ENCODE assay signal across 22 cellular contexts in genomic region chr2:178865121-178865520, GRCh38. TPM values are rescaled to one million over a fixed set of nuclear protein-coding genes. Genes with fewer than 3 reads are reported as not detected.
DNase-seq lines count a peak whose midpoint lies in the region; ATAC-seq and TF ChIP-seq lines count a peak whose summit lies in the region.
"Had no signal": no experiment of that assay in that cellular context is flagged by ENCODE, and none has a peak within 500 bp of the region (broad histone marks: within the 10 kb centered on the region; RNA-seq: fewer than 3 reads in every experiment).

No MANE protein-coding gene starts in this region.

- H3K9ac ChIP-seq in GM23248: no peak overlapping the region
- H3K9ac ChIP-seq: BLaER1 had no signal

- ATAC-seq in SK-N-SH treated with all-trans-retinoic acid at 6 μM for 48 hours: peak; percentile 62
- ATAC-seq in heart left ventricle: peak; percentile 80 to 82 (median 80)
- peak; percentile 65 to 76 for ATAC-seq in gastrocnemius medialis
- ATAC-seq in GM18870 (IDR thresholded peaks at IDR 0.05; ENCODE audit: unreplicated experiment): no peak
- ATAC-seq: activated CD8-positive, alpha-beta memory T cell treated with anti-CD3 and anti-CD28 coated beads, Interleukin-2, amount 10 ng/mL, durations not matched to agents 7 days and 5 days; gastroesophageal sphincter had no signal

- H3K4me1 ChIP-seq in GM23248 (ENCODE audit: insufficient read depth) (peaks cover 32% of the 10 kb centered on the region), heart left ventricle (peaks cover 4 to 69% (median 39%) of the 10 kb centered on the region in 12 donors), gastrocnemius medialis (peaks cover 61 to 76% of the 10 kb centered on the region in 2 donors)
- H3K4me1 ChIP-seq: BLaER1, Peyer's patch had no signal

- no peak for TF ChIP-seq CTCF in heart left ventricle (IDR thresholded peaks at IDR 0.05)
- TF ChIP-seq CTCF in gastrocnemius medialis (IDR thresholded peaks at IDR 0.05 in 4 of 5, conservative IDR thresholded peaks at IDR 0.05 in 1 of 5): no peak

- intact Hi-C loops in heart left ventricle (cut with DNase I) (loop anchor here in 2 of 10 donors (2.0 to 10.0 kb wide), 2 partner anchors 58 to 60 kb away; partner anchors contain the start of gene TTN (in 2 of the 2)), gastrocnemius medialis (cut with DNase I; ENCODE audit: low total_unique reads) (no loop called here)

- DNase-seq in GM23248: peak; percentile 71
- DNase-seq in heart left ventricle: peak in 4 of 5 donors; percentile 60 to 75 (median 66)
- peak; percentile 70 to 85 for DNase-seq in gastrocnemius medialis
- no peak for DNase-seq in HK-2 (ENCODE audit: unreplicated experiment)
- no peak for DNase-seq in SW 1271 (lab: John Stamatoyannopoulos, UW)
- DNase-seq in 8988T: no peak
- DNase-seq: activated CD4-positive, CD25-positive, alpha-beta regulatory T cell; activated CD8-positive, alpha-beta memory T cell treated with anti-CD3 and anti-CD28 coated beads, Interleukin-2, amount 10 ng/mL, durations not matched to agents 7 days and 5 days; brain microvascular endothelial cell; DMS79; effector CD4-positive, alpha-beta T cell; immature natural killer cell; KBM-7; NCI-H1436; NCI-H510A; Peyer's patch; spleen; stimulated activated naive CD4-positive, alpha-beta T cell treated with Interleukin-2 at 50 U/mL for 16 hours had no signal

- peak overlapping the region; percentile 16 for H3K4me2 ChIP-seq in GM23248 (ENCODE audit: unreplicated experiment)
- H3K4me2 ChIP-seq: BLaER1 had no signal

- H3K36me3 ChIP-seq in GM23248 (ENCODE audit: low read depth): no peaks in the 10 kb centered on the region
- no peaks in the 10 kb centered on the region for H3K36me3 ChIP-seq in heart left ventricle
- H3K36me3 ChIP-seq in gastrocnemius medialis: no peaks in the 10 kb centered on the region
- H3K36me3 ChIP-seq: BLaER1, brain microvascular endothelial cell, gastroesophageal sphincter, Peyer's patch had no signal

- in situ Hi-C loops in GM23248 (cut with MboI): no loop called here
- in situ Hi-C loops in gastrocnemius medialis (cut with MboI; ENCODE audit: low sequenced_read_pairs in 4 of 4): no loop called here

- no peaks in the 10 kb centered on the region for H3K79me2 ChIP-seq in GM23248 (ENCODE audit: insufficient read depth)

- H3K9me3 ChIP-seq in GM23248 (ENCODE audit: low read depth) (no peaks in the 10 kb centered on the region), heart left ventricle (no peaks in the 10 kb centered on the region), gastrocnemius medialis (no peaks in the 10 kb centered on the region)
- H3K9me3 ChIP-seq: BLaER1, gastroesophageal sphincter, Peyer's patch, spleen had no signal

- H2AFZ ChIP-seq in GM23248: no peak overlapping the region

- no peaks in the 10 kb centered on the region for H4K20me1 ChIP-seq in GM23248 (ENCODE audit: insufficient read depth)
- H4K20me1 ChIP-seq: BLaER1 had no signal

- H3K27ac ChIP-seq in GM23248 (peak overlapping the region; percentile 22; the same call in 1 of the 2 replicates), heart left ventricle (peak overlapping the region; percentile 73 to 96 (median 92)), gastrocnemius medialis (peak overlapping the region; percentile 96 to 99 (median 98))
- H3K27ac ChIP-seq: BLaER1, brain microvascular endothelial cell had no signal

- H3K9me2 ChIP-seq in GM23248 (ENCODE audit: insufficient read depth): no peaks in the 10 kb centered on the region

- peaks cover 28% of the 10 kb centered on the region for H3F3A ChIP-seq in GM23248 (ENCODE audit: insufficient read depth)

- H3K4me3 ChIP-seq in GM23248: no peak overlapping the region
- no peak overlapping the region for H3K4me3 ChIP-seq in heart left ventricle
- H3K4me3 ChIP-seq in gastrocnemius medialis: peak overlapping the region in 3 of 4 donors; percentile 22 to 58 (median 46)
- H3K4me3 ChIP-seq: BLaER1, gastroesophageal sphincter, Peyer's patch, spleen had no signal

- WGBS in GM23248 (ENCODE audit: low coverage in 1 of 2, low lambda C conversion rate in 2 of 2, missing lambda C conversion rate in 2 of 2), 2 experiments: 0 to 2% methylated on average over 2 of the region's 2 CpGs
- 22 to 50% (median 42%) methylated on average over 2 of the region's 2 CpGs for WGBS in heart left ventricle, 4 donors

- no peaks in the 10 kb centered on the region for H3K27me3 ChIP-seq in GM23248 (replicated peaks; ENCODE audit: insufficient read depth)
- no peaks in the 10 kb centered on the region for H3K27me3 ChIP-seq in heart left ventricle
- no peaks in the 10 kb centered on the region for H3K27me3 ChIP-seq in gastrocnemius medialis
- H3K27me3 ChIP-seq: BLaER1, brain microvascular endothelial cell, gastroesophageal sphincter, Peyer's patch, spleen had no signal

- TF ChIP-seq POLR2A in heart left ventricle (IDR thresholded peaks at IDR 0.05): no peak
- TF ChIP-seq POLR2A in gastrocnemius medialis (IDR thresholded peaks at IDR 0.05): no peak

TF ChIP-seq in SK-N-SH treated with all-trans-retinoic acid at 6 μM for 48 hours, 23 proteins besides CTCF, POLR2A, EP300 and RAD21:
- TF ChIP-seq CSDC2 (CRISPR knock-in tag; IDR thresholded peaks at IDR 0.05) (no peak), TCF4 (CRISPR knock-in tag; IDR thresholded peaks at IDR 0.05; ENCODE audit: borderline replicate concordance) (no peak), ZNF70 (CRISPR knock-in tag; IDR thresholded peaks at IDR 0.05) (no peak), GLIS3 (CRISPR knock-in tag; IDR thresholded peaks at IDR 0.05) (no peak), ZFP3 (CRISPR knock-in tag; IDR thresholded peaks at IDR 0.05) (no peak), ZFP30 (CRISPR knock-in tag; IDR thresholded peaks at IDR 0.05) (no peak), ARNTL (CRISPR knock-in tag; IDR thresholded peaks at IDR 0.05; ENCODE audit: borderline replicate concordance, low read depth) (no peak), ZC3H10 (CRISPR knock-in tag; IDR thresholded peaks at IDR 0.05) (no peak), PATZ1 (CRISPR knock-in tag; IDR thresholded peaks at IDR 0.05; ENCODE audit: borderline replicate concordance) (no peak), RARB (CRISPR knock-in tag; IDR thresholded peaks at IDR 0.05) (no peak), TOX (CRISPR knock-in tag; IDR thresholded peaks at IDR 0.05; ENCODE audit: borderline replicate concordance) (no peak), SNAI2 (CRISPR knock-in tag; IDR thresholded peaks at IDR 0.05) (no peak), ZNF565 (CRISPR knock-in tag; conservative IDR thresholded peaks at IDR 0.05; ENCODE audit: low read depth) (no peak)
- TF ChIP-seq, protein P1, sequence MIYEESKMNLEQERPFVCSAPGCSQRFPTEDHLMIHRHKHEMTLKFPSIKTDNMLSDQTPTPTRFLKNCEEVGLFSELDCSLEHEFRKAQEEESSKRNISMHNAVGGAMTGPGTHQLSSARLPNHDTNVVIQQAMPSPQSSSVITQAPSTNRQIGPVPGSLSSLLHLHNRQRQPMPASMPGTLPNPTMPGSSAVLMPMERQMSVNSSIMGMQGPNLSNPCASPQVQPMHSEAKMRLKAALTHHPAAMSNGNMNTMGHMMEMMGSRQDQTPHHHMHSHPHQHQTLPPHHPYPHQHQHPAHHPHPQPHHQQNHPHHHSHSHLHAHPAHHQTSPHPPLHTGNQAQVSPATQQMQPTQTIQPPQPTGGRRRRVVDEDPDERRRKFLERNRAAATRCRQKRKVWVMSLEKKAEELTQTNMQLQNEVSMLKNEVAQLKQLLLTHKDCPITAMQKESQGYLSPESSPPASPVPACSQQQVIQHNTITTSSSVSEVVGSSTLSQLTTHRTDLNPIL (CRISPR knock-in tag; IDR thresholded peaks at IDR 0.05; ENCODE audit: low read depth): no peak
- TF ChIP-seq, protein P2, sequence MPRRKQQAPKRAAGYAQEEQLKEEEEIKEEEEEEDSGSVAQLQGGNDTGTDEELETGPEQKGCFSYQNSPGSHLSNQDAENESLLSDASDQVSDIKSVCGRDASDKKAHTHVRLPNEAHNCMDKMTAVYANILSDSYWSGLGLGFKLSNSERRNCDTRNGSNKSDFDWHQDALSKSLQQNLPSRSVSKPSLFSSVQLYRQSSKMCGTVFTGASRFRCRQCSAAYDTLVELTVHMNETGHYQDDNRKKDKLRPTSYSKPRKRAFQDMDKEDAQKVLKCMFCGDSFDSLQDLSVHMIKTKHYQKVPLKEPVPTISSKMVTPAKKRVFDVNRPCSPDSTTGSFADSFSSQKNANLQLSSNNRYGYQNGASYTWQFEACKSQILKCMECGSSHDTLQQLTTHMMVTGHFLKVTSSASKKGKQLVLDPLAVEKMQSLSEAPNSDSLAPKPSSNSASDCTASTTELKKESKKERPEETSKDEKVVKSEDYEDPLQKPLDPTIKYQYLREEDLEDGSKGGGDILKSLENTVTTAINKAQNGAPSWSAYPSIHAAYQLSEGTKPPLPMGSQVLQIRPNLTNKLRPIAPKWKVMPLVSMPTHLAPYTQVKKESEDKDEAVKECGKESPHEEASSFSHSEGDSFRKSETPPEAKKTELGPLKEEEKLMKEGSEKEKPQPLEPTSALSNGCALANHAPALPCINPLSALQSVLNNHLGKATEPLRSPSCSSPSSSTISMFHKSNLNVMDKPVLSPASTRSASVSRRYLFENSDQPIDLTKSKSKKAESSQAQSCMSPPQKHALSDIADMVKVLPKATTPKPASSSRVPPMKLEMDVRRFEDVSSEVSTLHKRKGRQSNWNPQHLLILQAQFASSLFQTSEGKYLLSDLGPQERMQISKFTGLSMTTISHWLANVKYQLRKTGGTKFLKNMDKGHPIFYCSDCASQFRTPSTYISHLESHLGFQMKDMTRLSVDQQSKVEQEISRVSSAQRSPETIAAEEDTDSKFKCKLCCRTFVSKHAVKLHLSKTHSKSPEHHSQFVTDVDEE (CRISPR knock-in tag; IDR thresholded peaks at IDR 0.05): no peak
TF ChIP-seq in SK-N-SH treated with all-trans-retinoic acid at 6 μM for 48 hours: peak in this region for 0.

RNA-seq across cellular contexts. Expression of gene TTN, which starts 57.9 kb away (rescaled TPM):
- total RNA-seq in GM23248 (2014; rRNA removed; shearing (Covaris generic)): not detected in 2 replicates
- polyA plus RNA-seq in GM23248 (2016; fragmentation: Nextera tagmentation; extraction: Ambion mirVana) (0.13 and 0.39 TPM in 2 replicates), heart left ventricle (100 to 1,000 TPM; 136 to 653 TPM)
- total RNA-seq in heart left ventricle (1,000 to 10,000 TPM; 2,645 to 4,653 (median 3,666) TPM), gastrocnemius medialis (1,000 to 10,000 TPM; 4,552 to 9,701 (median 7,268) TPM)

Comparison
In these comparisons a context has a peak if more than half of its experiments do, and no peak if none do; other contexts are left out.
1. DNase-seq: peak in GM23248 (single experiment), heart left ventricle (4 of 5) and gastrocnemius medialis (2 of 2); none in HK-2 (single experiment), SW 1271 (0 of 2) and 8988T (single experiment).
2. H3K27ac ChIP-seq: peak in every context shown above with its lines; median percentile 98 in gastrocnemius medialis; 92 in heart left ventricle; 22 in GM23248.
3. H3K4me3 ChIP-seq: peak in gastrocnemius medialis (3 of 4); none in GM23248 (single experiment) and heart left ventricle (0 of 12).
4. RNA of gene TTN, which starts 57.9 kb away (total RNA-seq): 4,552 to 9,701 TPM in gastrocnemius medialis and 2,645 to 4,653 TPM in heart left ventricle; not detected in GM23248; every median in the first group is over 1,000 times any median in the second.